1 cellular context compared by ENCODE assay signal in the genomic region with DNA sequence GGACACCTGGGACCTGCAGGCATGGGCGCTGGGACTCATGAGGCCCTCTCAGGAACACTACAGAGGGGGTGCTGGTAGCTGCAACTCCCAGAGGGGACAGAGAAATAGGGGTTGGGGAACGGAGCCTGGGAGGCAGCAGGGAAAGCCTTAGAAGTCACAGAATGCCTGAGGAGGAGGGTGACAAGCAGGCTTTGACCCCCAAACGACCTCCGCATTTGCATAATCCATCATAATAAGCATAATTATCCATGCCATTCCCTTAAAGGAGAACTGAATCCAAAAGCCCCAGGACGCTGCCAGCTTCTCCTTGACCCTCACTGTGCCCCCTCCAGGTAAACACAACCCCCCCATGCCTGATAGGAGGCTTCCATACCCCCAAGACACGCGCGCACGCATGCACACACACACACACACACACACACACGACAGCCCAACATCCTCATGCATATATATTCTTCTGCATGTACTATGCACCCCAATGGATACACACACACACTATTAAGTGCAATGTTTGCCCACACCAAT.
TF ChIP-seq lines count a peak whose summit lies in the region.

No MANE protein-coding gene starts in this region.

TF ChIP-seq in IMR-90, 13 proteins besides CTCF, POLR2A, EP300 and RAD21:
- TF ChIP-seq RFX5 (IDR thresholded peaks at IDR 0.05; ENCODE audit: low read depth, low read length) (no peak), MAFK (IDR thresholded peaks at IDR 0.05; ENCODE audit: low read depth, low read length) (no peak), FOS (IDR thresholded peaks at IDR 0.05; ENCODE audit: low read depth, low read length) (no peak), CEBPB (IDR thresholded peaks at IDR 0.05; ENCODE audit: low read depth, low read length) (no peak), BHLHE40 (IDR thresholded peaks at IDR 0.05; ENCODE audit: low read depth, low read length) (no peak), SMC3 (IDR thresholded peaks at IDR 0.05; ENCODE audit: low read depth, low read length) (no peak), CHD1 (IDR thresholded peaks at IDR 0.05; ENCODE audit: low read depth, low read length) (no peak), MXI1 (IDR thresholded peaks at IDR 0.05; ENCODE audit: borderline replicate concordance, low read depth, low read length) (no peak), RCOR1 (IDR thresholded peaks at IDR 0.05; ENCODE audit: insufficient replicate concordance, low read length) (no peak), NFE2L2 (IDR thresholded peaks at IDR 0.05; ENCODE audit: low read depth, low read length) (no peak), MAZ (IDR thresholded peaks at IDR 0.05; ENCODE audit: borderline replicate concordance, low read depth, low read length) (no peak)
- TF ChIP-seq, protein P1, sequence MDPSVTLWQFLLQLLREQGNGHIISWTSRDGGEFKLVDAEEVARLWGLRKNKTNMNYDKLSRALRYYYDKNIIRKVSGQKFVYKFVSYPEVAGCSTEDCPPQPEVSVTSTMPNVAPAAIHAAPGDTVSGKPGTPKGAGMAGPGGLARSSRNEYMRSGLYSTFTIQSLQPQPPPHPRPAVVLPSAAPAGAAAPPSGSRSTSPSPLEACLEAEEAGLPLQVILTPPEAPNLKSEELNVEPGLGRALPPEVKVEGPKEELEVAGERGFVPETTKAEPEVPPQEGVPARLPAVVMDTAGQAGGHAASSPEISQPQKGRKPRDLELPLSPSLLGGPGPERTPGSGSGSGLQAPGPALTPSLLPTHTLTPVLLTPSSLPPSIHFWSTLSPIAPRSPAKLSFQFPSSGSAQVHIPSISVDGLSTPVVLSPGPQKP (IDR thresholded peaks at IDR 0.05; ENCODE audit: borderline replicate concordance, low read depth, low read length), result no peak
- TF ChIP-seq, protein P2, sequence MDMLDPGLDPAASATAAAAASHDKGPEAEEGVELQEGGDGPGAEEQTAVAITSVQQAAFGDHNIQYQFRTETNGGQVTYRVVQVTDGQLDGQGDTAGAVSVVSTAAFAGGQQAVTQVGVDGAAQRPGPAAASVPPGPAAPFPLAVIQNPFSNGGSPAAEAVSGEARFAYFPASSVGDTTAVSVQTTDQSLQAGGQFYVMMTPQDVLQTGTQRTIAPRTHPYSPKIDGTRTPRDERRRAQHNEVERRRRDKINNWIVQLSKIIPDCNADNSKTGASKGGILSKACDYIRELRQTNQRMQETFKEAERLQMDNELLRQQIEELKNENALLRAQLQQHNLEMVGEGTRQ (IDR thresholded peaks at IDR 0.05; ENCODE audit: low read depth, low read length), result no peak
